Comparison of ENCODE assay signal across 1 cellular context in the genomic region with DNA sequence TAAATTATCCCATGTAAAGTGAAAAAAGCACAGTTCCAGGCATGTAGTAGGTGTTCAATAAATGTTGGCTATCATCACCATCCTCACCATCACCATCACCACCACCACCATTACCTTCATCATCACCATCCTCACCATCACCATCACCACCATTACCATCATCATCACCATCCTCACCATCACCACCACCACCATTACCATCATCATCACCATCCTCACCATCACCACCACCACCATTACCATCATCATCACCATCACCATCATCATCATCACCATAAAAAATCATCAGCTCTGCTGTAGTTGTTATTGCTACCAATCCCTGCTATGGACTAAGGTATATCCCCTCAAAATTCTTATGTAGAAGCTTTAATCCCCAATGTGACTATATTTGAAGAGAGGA.
TF ChIP-seq lines count a peak whose summit lies in the region.

No MANE protein-coding gene starts in this region.

TF ChIP-seq in HEK293, 187 proteins besides CTCF, POLR2A, EP300 and RAD21:
- TF ChIP-seq, protein P1, sequence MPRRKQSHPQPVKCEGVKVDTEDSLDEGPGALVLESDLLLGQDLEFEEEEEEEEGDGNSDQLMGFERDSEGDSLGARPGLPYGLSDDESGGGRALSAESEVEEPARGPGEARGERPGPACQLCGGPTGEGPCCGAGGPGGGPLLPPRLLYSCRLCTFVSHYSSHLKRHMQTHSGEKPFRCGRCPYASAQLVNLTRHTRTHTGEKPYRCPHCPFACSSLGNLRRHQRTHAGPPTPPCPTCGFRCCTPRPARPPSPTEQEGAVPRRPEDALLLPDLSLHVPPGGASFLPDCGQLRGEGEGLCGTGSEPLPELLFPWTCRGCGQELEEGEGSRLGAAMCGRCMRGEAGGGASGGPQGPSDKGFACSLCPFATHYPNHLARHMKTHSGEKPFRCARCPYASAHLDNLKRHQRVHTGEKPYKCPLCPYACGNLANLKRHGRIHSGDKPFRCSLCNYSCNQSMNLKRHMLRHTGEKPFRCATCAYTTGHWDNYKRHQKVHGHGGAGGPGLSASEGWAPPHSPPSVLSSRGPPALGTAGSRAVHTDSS (tag by site-specific recombination; IDR thresholded peaks at IDR 0.05): peak; percentile 96
- TF ChIP-seq ZNF530 (tag by site-specific recombination; IDR thresholded peaks at IDR 0.05; ENCODE audit: low read depth) (no peak), OSR2 (tag by site-specific recombination; IDR thresholded peaks at IDR 0.05) (no peak), ZNF510 (tag by site-specific recombination; IDR thresholded peaks at IDR 0.05; ENCODE audit: insufficient replicate concordance) (no peak), ZNF664 (tag by site-specific recombination; IDR thresholded peaks at IDR 0.05) (0 out of 2 replicates have a peak, but pooled peaks have one; percentile 39)
- TF ChIP-seq, protein P2, sequence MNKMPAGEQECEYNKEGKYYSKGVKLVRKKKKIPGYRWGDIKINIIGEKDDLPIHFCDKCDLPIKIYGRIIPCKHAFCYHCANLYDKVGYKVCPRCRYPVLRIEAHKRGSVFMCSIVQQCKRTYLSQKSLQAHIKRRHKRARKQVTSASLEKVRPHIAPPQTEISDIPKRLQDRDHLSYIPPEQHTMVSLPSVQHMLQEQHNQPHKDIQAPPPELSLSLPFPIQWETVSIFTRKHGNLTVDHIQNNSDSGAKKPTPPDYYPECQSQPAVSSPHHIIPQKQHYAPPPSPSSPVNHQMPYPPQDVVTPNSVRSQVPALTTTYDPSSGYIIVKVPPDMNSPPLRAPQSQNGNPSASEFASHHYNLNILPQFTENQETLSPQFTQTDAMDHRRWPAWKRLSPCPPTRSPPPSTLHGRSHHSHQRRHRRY (tag by site-specific recombination; IDR thresholded peaks at IDR 0.05): no peak
- TF ChIP-seq, protein P3, sequence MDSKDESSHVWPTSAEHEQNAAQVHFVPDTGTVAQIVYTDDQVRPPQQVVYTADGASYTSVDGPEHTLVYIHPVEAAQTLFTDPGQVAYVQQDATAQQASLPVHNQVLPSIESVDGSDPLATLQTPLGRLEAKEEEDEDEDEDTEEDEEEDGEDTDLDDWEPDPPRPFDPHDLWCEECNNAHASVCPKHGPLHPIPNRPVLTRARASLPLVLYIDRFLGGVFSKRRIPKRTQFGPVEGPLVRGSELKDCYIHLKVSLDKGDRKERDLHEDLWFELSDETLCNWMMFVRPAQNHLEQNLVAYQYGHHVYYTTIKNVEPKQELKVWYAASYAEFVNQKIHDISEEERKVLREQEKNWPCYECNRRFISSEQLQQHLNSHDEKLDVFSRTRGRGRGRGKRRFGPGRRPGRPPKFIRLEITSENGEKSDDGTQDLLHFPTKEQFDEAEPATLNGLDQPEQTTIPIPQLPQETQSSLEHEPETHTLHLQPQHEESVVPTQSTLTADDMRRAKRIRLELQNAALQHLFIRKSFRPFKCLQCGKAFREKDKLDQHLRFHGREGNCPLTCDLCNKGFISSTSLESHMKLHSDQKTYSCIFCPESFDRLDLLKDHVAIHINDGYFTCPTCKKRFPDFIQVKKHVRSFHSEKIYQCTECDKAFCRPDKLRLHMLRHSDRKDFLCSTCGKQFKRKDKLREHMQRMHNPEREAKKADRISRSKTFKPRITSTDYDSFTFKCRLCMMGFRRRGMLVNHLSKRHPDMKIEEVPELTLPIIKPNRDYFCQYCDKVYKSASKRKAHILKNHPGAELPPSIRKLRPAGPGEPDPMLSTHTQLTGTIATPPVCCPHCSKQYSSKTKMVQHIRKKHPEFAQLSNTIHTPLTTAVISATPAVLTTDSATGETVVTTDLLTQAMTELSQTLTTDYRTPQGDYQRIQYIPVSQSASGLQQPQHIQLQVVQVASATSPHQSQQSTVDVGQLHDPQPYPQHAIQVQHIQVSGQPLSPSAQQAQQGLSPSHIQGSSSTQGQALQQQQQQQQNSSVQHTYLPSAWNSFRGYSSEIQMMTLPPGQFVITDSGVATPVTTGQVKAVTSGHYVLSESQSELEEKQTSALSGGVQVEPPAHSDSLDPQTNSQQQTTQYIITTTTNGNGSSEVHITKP (tag by site-specific recombination; IDR thresholded peaks at IDR 0.05): no peak
